20 cellular contexts compared by ENCODE assay signal in the genomic region with DNA sequence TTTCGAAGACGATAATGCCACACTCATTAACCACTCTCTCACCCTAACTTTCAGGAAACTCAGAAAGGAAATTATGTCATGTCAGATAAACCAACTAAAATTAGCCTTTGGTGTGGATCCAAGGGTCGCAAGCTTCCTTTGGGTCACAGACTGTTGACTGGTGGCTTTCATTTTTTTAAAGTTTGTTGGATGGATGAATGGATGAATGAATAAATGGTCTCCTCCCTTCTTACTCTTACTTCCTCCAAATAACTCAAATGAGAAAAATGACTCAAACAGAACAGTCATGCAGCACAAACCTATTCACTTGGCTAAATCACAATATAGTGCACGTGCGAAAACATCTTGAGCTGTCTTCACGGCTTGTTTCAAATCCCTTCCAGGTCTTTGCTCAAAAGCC.
DNase-seq lines count a peak whose midpoint lies in the region; ATAC-seq, FAIRE-seq and TF ChIP-seq lines count a peak whose summit lies in the region.
"Had no signal": no experiment of that assay in that cellular context is flagged by ENCODE, and none has a peak within 500 bp of the region (broad histone marks: within the 10 kb centered on the region; RNA-seq: fewer than 3 reads in every experiment).

No MANE protein-coding gene starts in this region.

- WGBS in heart right ventricle, 2 donors, result 24% methylated on average over 6 of the region's 6 CpGs
- 52 to 61% (median 60%) methylated on average over 6 of the region's 6 CpGs for WGBS in psoas muscle, 3 donors

- no peak overlapping the region for H3K27ac Mint-ChIP-seq in astrocyte (ENCODE audit: unreplicated experiment)

- H3K4me1 ChIP-seq in heart right ventricle (peaks cover 10 to 39% (median 33%) of the 10 kb centered on the region in 9 donors), astrocyte (ENCODE audit: insufficient read depth, low read length) (peaks cover 13% of the 10 kb centered on the region), uterus (peaks cover 6 to 10% of the 10 kb centered on the region in 2 donors), psoas muscle (no peaks in the 10 kb centered on the region)
- H3K4me1 ChIP-seq: A549 had no signal

- H3K36me3 ChIP-seq in heart right ventricle (no peaks in the 10 kb centered on the region), astrocyte (ENCODE audit: insufficient read depth, low read length) (peaks cover 23% of the 10 kb centered on the region), uterus (no peaks in the 10 kb centered on the region), psoas muscle (ENCODE audit: insufficient read depth in 1 of 2, low read depth in 1 of 2) (no peaks in the 10 kb centered on the region)
- H3K36me3 ChIP-seq: brain microvascular endothelial cell, SJCRH30 had no signal

- no peaks in the 10 kb centered on the region for H3K79me2 ChIP-seq in astrocyte (ENCODE audit: insufficient read depth, low read length)

- peak overlapping the region; percentile 45 for H3K4me2 ChIP-seq in astrocyte (ENCODE audit: low read length)
- H3K4me2 ChIP-seq: A549 had no signal

- no peak for TF ChIP-seq CTCF in heart right ventricle (IDR thresholded peaks at IDR 0.05)
- no peak for TF ChIP-seq CTCF in astrocyte (IDR thresholded peaks at IDR 0.05; ENCODE audit: insufficient read depth, low read depth, low read length)
- no peak for TF ChIP-seq CTCF in uterus (IDR thresholded peaks at IDR 0.05)
- TF ChIP-seq CTCF in psoas muscle (IDR thresholded peaks at IDR 0.05), result no peak

- H3K27me3 ChIP-seq in heart right ventricle (no peaks in the 10 kb centered on the region), astrocyte (ENCODE audit: insufficient read depth, low read length) (no peaks in the 10 kb centered on the region), uterus (no peaks in the 10 kb centered on the region), psoas muscle (ENCODE audit: insufficient read depth in 3 of 3, low read length in 2 of 3) (no peaks in the 10 kb centered on the region)
- H3K27me3 ChIP-seq: brain microvascular endothelial cell, SJCRH30 had no signal

- intact Hi-C loops in heart right ventricle (cut with DNase I), result no loop called here
- intact Hi-C loops in Right ventricle myocardium inferior (cut with DNase I), result no loop called here
- intact Hi-C loops in uterus (cut with DNase I; ENCODE audit: low total_unique reads), result no loop called here
- intact Hi-C loops in psoas muscle (cut with DNase I), result no loop called here

- no peak overlapping the region for H3K9ac ChIP-seq in astrocyte (ENCODE audit: low read length)

- no peaks in the 10 kb centered on the region for H4K20me1 ChIP-seq in astrocyte (ENCODE audit: insufficient read depth, low read length)

- H3K9me3 ChIP-seq in heart right ventricle (no peaks in the 10 kb centered on the region), astrocyte (ENCODE audit: insufficient read depth, low read depth, low read length) (no peaks in the 10 kb centered on the region), uterus (no peaks in the 10 kb centered on the region), psoas muscle (no peaks in the 10 kb centered on the region)
- H3K9me3 ChIP-seq: A549, SJCRH30 had no signal

- H3K4me3 ChIP-seq in heart right ventricle (no peak overlapping the region), astrocyte (ENCODE audit: insufficient read depth, low read depth, low read length) (no peak overlapping the region), uterus (no peak overlapping the region), psoas muscle (no peak overlapping the region)
- H3K4me3 ChIP-seq: A549, SJCRH30 had no signal

- no peak overlapping the region for H3K4me3 Mint-ChIP-seq in astrocyte (ENCODE audit: unreplicated experiment)

- no peak overlapping the region for H2AFZ ChIP-seq in astrocyte (ENCODE audit: low read depth, low read length)

- H3K4me1 Mint-ChIP-seq in astrocyte (ENCODE audit: low read depth, unreplicated experiment), result peaks cover 12% of the 10 kb centered on the region

- no peaks in the 10 kb centered on the region for H3K9me3 Mint-ChIP-seq in astrocyte (ENCODE audit: unreplicated experiment)

- FAIRE-seq in astrocyte (lab: Jason Lieb, UNC), result peak; percentile 45
- no peak for FAIRE-seq in GM19239 (lab: Jason Lieb, UNC)
- FAIRE-seq: A549, G401.6, GM18507, TTC549 had no signal

- peak overlapping the region in 7 of 10 donors; percentile 8 to 45 (median 22) for H3K27ac ChIP-seq in heart right ventricle
- no peak overlapping the region for H3K27ac ChIP-seq in astrocyte (ENCODE audit: low read depth, low read length)
- H3K27ac ChIP-seq in uterus, result peak overlapping the region; percentile 48 to 96
- H3K27ac ChIP-seq in psoas muscle, result no peak overlapping the region
- H3K27ac ChIP-seq: A549, brain microvascular endothelial cell, SJCRH30 had no signal

- ATAC-seq in heart right ventricle (peak in 7 of 8 donors; percentile 50 to 86 (median 67)), Right ventricle myocardium inferior (no peak), psoas muscle (no peak)
- ATAC-seq: A549 had no signal

- H3K27me3 Mint-ChIP-seq in astrocyte (ENCODE audit: low read depth, unreplicated experiment), result peaks cover 8% of the 10 kb centered on the region

- peaks cover 43% of the 10 kb centered on the region for H3K36me3 Mint-ChIP-seq in astrocyte (ENCODE audit: low read depth, unreplicated experiment)

- DNase-seq in heart right ventricle (peak in 1 of 2 donors; percentile 73), Right ventricle myocardium inferior (ENCODE audit: missing footprints) (no peak), astrocyte (ENCODE audit: low read depth) (peak; percentile 74), kidney glomerular epithelial cell (lab: John Stamatoyannopoulos, UW) (peak; percentile 89), uterus (no peak), GM03348 (ENCODE audit: low spot score) (no peak), GM19239 (ENCODE audit: insufficient read length, low spot score) (no peak), psoas muscle (no peak)
- DNase-seq: activated naive CD4-positive, alpha-beta T cell; brain microvascular endothelial cell; glutamatergic neuron; NCI-H1092 treated with DMSO at 0.1 percent for 48 hours; NCI-H2171 treated with DMSO at 0.1 percent for 48 hours; NK-92 treated with Interleukin-12 subunit alpha and Interleukin-12 subunit beta, amount 100 ng/mL, for 24 hours; SJCRH30; stimulated activated CD8-positive, alpha-beta memory T cell treated with anti-CD3 and anti-CD28 coated beads, Interleukin-4, amount 100 ng/mL, for 48 hours had no signal

- no peak for TF ChIP-seq POLR2A in uterus (IDR thresholded peaks at IDR 0.05)

Comparison
In these comparisons a context has a peak if more than half of its experiments do, and no peak if none do; other contexts are left out.
1. ATAC-seq: peak in heart right ventricle (7 of 8); none in Right ventricle myocardium inferior (single experiment) and psoas muscle (0 of 4).
2. DNase-seq: peak in astrocyte (single experiment) and kidney glomerular epithelial cell (single experiment); none in Right ventricle myocardium inferior (single experiment), uterus (0 of 2), GM03348 (single experiment), GM19239 (single experiment) and psoas muscle (0 of 2).
3. H3K27ac ChIP-seq: peak in heart right ventricle (7 of 10) and uterus (2 of 2); none in astrocyte (single experiment) and psoas muscle (single experiment).